ENCODE assay signal across 8 cellular contexts in the genomic region with DNA sequence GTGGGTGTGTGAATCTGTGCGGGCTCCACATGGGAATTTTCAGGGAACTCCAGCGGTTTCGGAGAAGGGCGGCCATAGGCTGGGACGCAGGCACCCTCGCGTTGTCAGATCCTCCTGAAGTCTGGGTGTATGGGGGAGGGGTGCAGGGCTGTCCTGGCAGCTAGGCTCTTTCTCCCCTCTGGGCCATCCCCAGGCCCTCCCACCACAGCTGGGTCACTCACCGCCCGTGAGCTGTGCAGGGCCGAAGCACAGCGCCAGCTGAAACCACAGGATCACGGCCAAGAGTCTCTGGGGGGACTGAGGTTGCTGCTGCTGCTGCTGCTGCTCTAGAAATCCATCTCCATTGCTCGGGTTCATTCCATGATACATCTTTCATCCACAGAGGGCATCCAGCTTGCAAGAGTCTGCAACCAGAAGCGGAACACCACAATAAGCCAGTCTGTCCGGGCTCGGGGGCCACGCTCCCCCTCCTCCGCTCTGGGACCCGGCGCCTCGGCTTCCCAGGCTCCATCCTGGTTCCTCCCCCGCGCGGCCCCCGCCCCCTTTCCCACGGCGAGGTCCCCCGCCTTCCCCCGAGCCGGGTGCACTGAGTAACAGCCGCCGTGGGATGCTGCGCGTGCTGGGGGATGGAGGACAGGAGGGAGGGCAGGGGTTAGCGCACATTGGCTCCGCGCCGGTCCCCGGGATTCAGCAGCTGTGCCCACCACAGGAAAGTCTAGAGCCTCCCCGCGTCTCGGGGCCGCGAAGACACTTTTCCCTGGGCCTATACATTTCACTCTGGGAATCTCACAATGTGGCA. TPM values are rescaled to one million over a fixed set of nuclear protein-coding genes. Genes with fewer than 3 reads are reported as not detected.
A peak's percentile ranks its signal among the peaks of the same experiment; 100 is the strongest.
DNase-seq lines count a peak whose midpoint lies in the region; ATAC-seq and TF ChIP-seq lines count a peak whose summit lies in the region.

No MANE protein-coding gene starts in this region.

- H3K9me3 Mint-ChIP-seq in activated naive CD4-positive, alpha-beta T cell treated with anti-CD3 and anti-CD28 coated beads, Interleukin-2, amount 10 ng/mL, durations not matched to agents 7 days and 5 days, result no peaks in the 10 kb centered on the region
- H3K9me3 Mint-ChIP-seq in glutamatergic neuron (ENCODE audit: unreplicated experiment), result peaks cover 1% of the 10 kb centered on the region

- DNase-seq in EL, result peak; percentile 33
- peak; percentile 63 for DNase-seq in NCI-H2227 (lab: John Stamatoyannopoulos, UW; ENCODE audit: unreplicated experiment)
- DNase-seq in activated naive CD4-positive, alpha-beta T cell treated with anti-CD3 and anti-CD28 coated beads, Interleukin-2, amount 10 ng/mL, durations not matched to agents 7 days and 5 days, result peak; percentile 44
- DNase-seq in glutamatergic neuron, result peak; percentile 67
- peak; percentile 26 for DNase-seq in pons (ENCODE audit: low spot score)
- DNase-seq in NCI-H774 (lab: John Stamatoyannopoulos, UW), result no peak

- no peak for ATAC-seq in GM19467 (IDR thresholded peaks at IDR 0.05; ENCODE audit: unreplicated experiment)
- ATAC-seq in GM21526 (IDR thresholded peaks at IDR 0.05; ENCODE audit: low FRiP score, unreplicated experiment), result no peak

- peak overlapping the region; percentile 89 for H3K4me3 Mint-ChIP-seq in activated naive CD4-positive, alpha-beta T cell treated with anti-CD3 and anti-CD28 coated beads, Interleukin-2, amount 10 ng/mL, durations not matched to agents 7 days and 5 days
- peak overlapping the region; percentile 88 for H3K4me3 Mint-ChIP-seq in glutamatergic neuron (ENCODE audit: unreplicated experiment)

- peaks cover 16% of the 10 kb centered on the region for H3K4me1 Mint-ChIP-seq in activated naive CD4-positive, alpha-beta T cell treated with anti-CD3 and anti-CD28 coated beads, Interleukin-2, amount 10 ng/mL, durations not matched to agents 7 days and 5 days
- H3K4me1 Mint-ChIP-seq in glutamatergic neuron (ENCODE audit: low read depth, unreplicated experiment), result peaks cover 6% of the 10 kb centered on the region

- no peak overlapping the region for H3K27ac Mint-ChIP-seq in activated naive CD4-positive, alpha-beta T cell treated with anti-CD3 and anti-CD28 coated beads, Interleukin-2, amount 10 ng/mL, durations not matched to agents 7 days and 5 days
- H3K27ac Mint-ChIP-seq in glutamatergic neuron (ENCODE audit: unreplicated experiment), result peak overlapping the region; percentile 22

- H3K27me3 Mint-ChIP-seq in activated naive CD4-positive, alpha-beta T cell treated with anti-CD3 and anti-CD28 coated beads, Interleukin-2, amount 10 ng/mL, durations not matched to agents 7 days and 5 days, result peaks cover 57% of the 10 kb centered on the region
- H3K27me3 Mint-ChIP-seq in glutamatergic neuron (ENCODE audit: unreplicated experiment), result peaks cover 14% of the 10 kb centered on the region

- CTCF ChIA-PET in activated naive CD4-positive, alpha-beta T cell treated with anti-CD3 and anti-CD28 coated beads, Interleukin-2, amount 10 ng/mL, durations not matched to agents 7 days and 5 days (lab: Charles Lee), result interaction anchor here (2.2 kb wide), 1 partner anchor 230 kb away, joined by 7 read pairs; no protein-coding TSS in a partner anchor

- TF ChIP-seq CTCF in glutamatergic neuron (IDR thresholded peaks at IDR 0.05; ENCODE audit: partially characterized antibody, unreplicated experiment), result no peak

- no peaks in the 10 kb centered on the region for H3K36me3 Mint-ChIP-seq in activated naive CD4-positive, alpha-beta T cell treated with anti-CD3 and anti-CD28 coated beads, Interleukin-2, amount 10 ng/mL, durations not matched to agents 7 days and 5 days
- H3K36me3 Mint-ChIP-seq in glutamatergic neuron (ENCODE audit: unreplicated experiment), result peaks cover 4% of the 10 kb centered on the region

RNA-seq across cellular contexts. Expression of a gene that starts 0.7 kb away (rescaled TPM):
- 0.47 TPM for total RNA-seq in glutamatergic neuron (ENCODE audit: unreplicated experiment)

RNA-seq across cellular contexts. Expression of a gene that starts 30.0 kb away (rescaled TPM):
- total RNA-seq in glutamatergic neuron (ENCODE audit: unreplicated experiment), result not detected
